Comparison of ENCODE assay signal across 25 cellular contexts in the genomic region with DNA sequence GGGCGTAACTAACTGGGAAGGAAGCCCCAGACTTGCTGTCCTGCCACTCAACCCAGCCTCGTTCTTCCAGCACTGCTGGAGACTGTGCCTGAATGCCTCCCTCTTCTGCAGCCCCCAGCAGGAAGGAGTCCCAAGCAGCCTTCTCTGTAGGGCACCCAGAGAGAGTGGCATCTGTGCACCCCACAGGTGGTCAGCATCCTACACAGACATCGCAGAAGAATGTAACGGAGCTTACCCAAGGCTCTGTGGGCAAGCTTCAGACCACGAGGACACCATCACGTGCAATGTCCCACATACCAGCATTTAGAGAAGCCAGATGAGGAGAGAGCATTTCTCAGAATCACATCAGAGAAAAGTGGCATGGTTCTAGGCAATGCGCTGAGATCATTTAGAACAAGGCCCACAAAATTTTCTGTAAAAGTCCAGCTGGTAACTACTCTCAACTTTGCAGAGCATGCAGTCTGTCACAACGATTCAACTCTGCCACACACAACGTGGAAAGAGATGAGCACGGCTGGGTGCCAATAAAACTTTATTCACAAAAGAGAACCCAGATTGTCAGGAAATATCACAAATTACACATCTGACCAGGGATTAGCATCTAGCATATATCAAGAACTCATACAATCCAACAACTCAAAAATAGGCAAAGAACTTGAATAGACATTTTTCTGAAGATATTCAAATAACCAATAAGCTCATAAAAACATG. TPM values are rescaled to one million over a fixed set of nuclear protein-coding genes. Genes with fewer than 3 reads are reported as not detected.
"Had no signal": no experiment of that assay in that cellular context is flagged by ENCODE, and none has a peak within 500 bp of the region (broad histone marks: within the 10 kb centered on the region; RNA-seq: fewer than 3 reads in every experiment).

No MANE protein-coding gene starts in this region.

- H3K36me3 Mint-ChIP-seq: activated naive CD8-positive, alpha-beta T cell treated with anti-CD3 and anti-CD28 coated beads for 36 hours; natural killer cell treated with Interleukin-12 subunit alpha and Interleukin-12 subunit beta and Interleukin-15 and Interleukin-18, amount 100 ng/mL, for 72 hours; stimulated activated memory B cell treated with anti-CD40 and anti-IgM and Interleukin-4, amounts not matched to agents 10 μg/mL and 1 μg/mL and 100 μg/mL, for 72 hours had no signal

- H3K36me3 ChIP-seq: left lung, ovary, right atrium auricular region, suprapubic skin, transverse colon, WERI-Rb-1 had no signal

- H3K27ac Mint-ChIP-seq: activated CD8-positive, alpha-beta T cell treated with anti-CD3 and anti-CD28 coated beads, Interleukin-2, amount 10 ng/mL, durations not matched to agents 7 days and 5 days; activated naive CD8-positive, alpha-beta T cell treated with anti-CD3 and anti-CD28 coated beads for 36 hours; activated T-cell treated with anti-CD3 and anti-CD28 coated beads, Interleukin-2, amount 50 U/mL, for 24 hours; activated T-helper 17 cell treated with anti-CD3 and anti-CD28 coated beads, Interleukin-2, amount 50 U/mL, for 72 hours; natural killer cell treated with Interleukin-12 subunit alpha and Interleukin-12 subunit beta and Interleukin-15 and Interleukin-18, amount 100 ng/mL, for 72 hours; stimulated activated memory B cell treated with anti-CD40 and anti-IgM and Interleukin-4, amounts not matched to agents 10 μg/mL and 1 μg/mL and 100 μg/mL, for 72 hours; T-helper 2 cell treated with Interferon-gamma antibody and Interleukin-4, amounts not matched to agents 5 μg/mL and 100 μg/mL, for 36 hours had no signal

- H3K9me3 Mint-ChIP-seq: activated naive CD8-positive, alpha-beta T cell treated with anti-CD3 and anti-CD28 coated beads for 36 hours; natural killer cell treated with Interleukin-12 subunit alpha and Interleukin-12 subunit beta and Interleukin-15 and Interleukin-18, amount 100 ng/mL, for 72 hours; stimulated activated memory B cell treated with anti-CD40 and anti-IgM and Interleukin-4, amounts not matched to agents 10 μg/mL and 1 μg/mL and 100 μg/mL, for 72 hours; T-helper 2 cell treated with Interferon-gamma antibody and Interleukin-4, amounts not matched to agents 5 μg/mL and 100 μg/mL, for 36 hours had no signal

- DNase-seq: activated CD4-positive, alpha-beta T cell treated with anti-CD3 and anti-CD28 coated beads for 1 hour; activated CD4-positive, alpha-beta T cell treated with anti-CD3 and anti-CD28 coated beads, Interleukin-2, amount 50 U/mL, for 1 hour; activated CD8-positive, alpha-beta T cell treated with anti-CD3 and anti-CD28 coated beads, Interleukin-2, amount 10 ng/mL, durations not matched to agents 7 days and 5 days; activated naive CD4-positive, alpha-beta T cell treated with Interleukin-2 at 50 U/mL for 16 hours; activated naive CD8-positive, alpha-beta T cell treated with anti-CD3 and anti-CD28 coated beads for 36 hours; activated T-cell treated with anti-CD3 and anti-CD28 coated beads, Interleukin-2, amount 50 U/mL, for 24 hours; amniotic stem cell; cerebellar nuclear complex; kidney glomerular epithelial cell; midbrain; ovary; psoas muscle; small intestine; stimulated activated CD4-positive, alpha-beta T cell treated with anti-CD3 and anti-CD28 coated beads, Interleukin-15, amount 100 ng/mL, for 24 hours; stomach; transverse colon; WERI-Rb-1 had no signal

- H3K4me1 ChIP-seq: left lung, psoas muscle, right atrium auricular region, suprapubic skin, transverse colon had no signal

- H3K4me2 ChIP-seq: hepatocyte had no signal

- H3K4me1 Mint-ChIP-seq: activated naive CD8-positive, alpha-beta T cell treated with anti-CD3 and anti-CD28 coated beads for 36 hours; activated T-helper 17 cell treated with anti-CD3 and anti-CD28 coated beads, Interleukin-2, amount 50 U/mL, for 72 hours; stimulated activated memory B cell treated with anti-CD40 and anti-IgM and Interleukin-4, amounts not matched to agents 10 μg/mL and 1 μg/mL and 100 μg/mL, for 72 hours had no signal

- H3K27me3 ChIP-seq: hepatocyte, ovary, right atrium auricular region, stomach, transverse colon had no signal

- H3K27ac ChIP-seq: hepatocyte, left lung, ovary, psoas muscle, right atrium auricular region, stomach, suprapubic skin, transverse colon, WERI-Rb-1 had no signal

- H3K4me3 ChIP-seq: hepatocyte, left lung, ovary, psoas muscle, right atrium auricular region, stomach, suprapubic skin, transverse colon had no signal

- ATAC-seq: activated CD8-positive, alpha-beta T cell treated with anti-CD3 and anti-CD28 coated beads, Interleukin-2, amount 10 ng/mL, durations not matched to agents 7 days and 5 days; activated T-helper 17 cell treated with anti-CD3 and anti-CD28 coated beads, Interleukin-2, amount 50 U/mL, for 72 hours; left lung; natural killer cell treated with Interleukin-12 subunit alpha and Interleukin-12 subunit beta and Interleukin-15 and Interleukin-18, amount 100 ng/mL, for 72 hours; psoas muscle; stimulated activated memory B cell treated with anti-CD40 and anti-IgM and Interleukin-4, amounts not matched to agents 10 μg/mL and 1 μg/mL and 100 μg/mL, for 72 hours had no signal

- H3K4me3 Mint-ChIP-seq: activated CD8-positive, alpha-beta T cell treated with anti-CD3 and anti-CD28 coated beads, Interleukin-2, amount 10 ng/mL, durations not matched to agents 7 days and 5 days; activated naive CD8-positive, alpha-beta T cell treated with anti-CD3 and anti-CD28 coated beads for 36 hours; activated T-cell treated with anti-CD3 and anti-CD28 coated beads, Interleukin-2, amount 50 U/mL, for 24 hours; activated T-helper 17 cell treated with anti-CD3 and anti-CD28 coated beads, Interleukin-2, amount 50 U/mL, for 72 hours; natural killer cell treated with Interleukin-12 subunit alpha and Interleukin-12 subunit beta and Interleukin-15 and Interleukin-18, amount 100 ng/mL, for 72 hours; stimulated activated memory B cell treated with anti-CD40 and anti-IgM and Interleukin-4, amounts not matched to agents 10 μg/mL and 1 μg/mL and 100 μg/mL, for 72 hours; T-helper 2 cell treated with Interferon-gamma antibody and Interleukin-4, amounts not matched to agents 5 μg/mL and 100 μg/mL, for 36 hours had no signal

- H3K9me3 ChIP-seq: left lung, ovary, psoas muscle, right atrium auricular region, stomach, suprapubic skin, transverse colon had no signal

RNA-seq across cellular contexts. Expression of a gene that starts 33.4 kb away (rescaled TPM):
- total RNA-seq: activated CD8-positive, alpha-beta T cell treated with anti-CD3 and anti-CD28 coated beads, Interleukin-2, amount 10 ng/mL, durations not matched to agents 7 days and 5 days; activated naive CD8-positive, alpha-beta T cell treated with anti-CD3 and anti-CD28 coated beads for 36 hours; activated T-helper 17 cell treated with anti-CD3 and anti-CD28 coated beads, Interleukin-2, amount 50 U/mL, for 72 hours had no signal
